10 cellular contexts compared by ENCODE assay signal in genomic region chr20:62362991-62363919, GRCh38. TPM values are rescaled to one million over a fixed set of nuclear protein-coding genes. Genes with fewer than 3 reads are reported as not detected.
DNase-seq lines count a peak whose midpoint lies in the region; ATAC-seq and TF ChIP-seq lines count a peak whose summit lies in the region.
"Had no signal": no experiment of that assay in that cellular context is flagged by ENCODE, and none has a peak within 500 bp of the region (broad histone marks: within the 10 kb centered on the region; RNA-seq: fewer than 3 reads in every experiment).

No MANE protein-coding gene starts in this region.

- H3K9me3 ChIP-seq in WERI-Rb-1 (ENCODE audit: severe bottlenecking) (no peaks in the 10 kb centered on the region), right cardiac atrium (ENCODE audit: control insufficient read depth, low read length) (no peaks in the 10 kb centered on the region)

- peaks cover 17% of the 10 kb centered on the region for H3K4me1 ChIP-seq in right cardiac atrium (ENCODE audit: control insufficient read depth, insufficient read depth, low read length)

- H3K27ac ChIP-seq in WERI-Rb-1 (peak overlapping the region; percentile 93), right cardiac atrium (ENCODE audit: low read length) (peak overlapping the region; percentile 49)

- 60% methylated on average over 20 of the region's 20 CpGs for WGBS in right cardiac atrium

- H3K27me3 ChIP-seq in WERI-Rb-1 (ENCODE audit: insufficient read depth, low read depth, severe bottlenecking) (no peaks in the 10 kb centered on the region), right cardiac atrium (ENCODE audit: control insufficient read depth, insufficient read depth) (no peaks in the 10 kb centered on the region)

- DNase-seq in WERI-Rb-1 = peak; percentile 82
- DNase-seq in right cardiac atrium = peak; percentile 24 to 74 (median 54)
- DNase-seq in retinal pigment epithelial cell (ENCODE audit: low read depth) = no peak
- no peak for DNase-seq in GDM1 (lab: John Stamatoyannopoulos, UW)
- no peak for DNase-seq in SHP77 treated with DMSO at 0.1 percent for 48 hours (lab: John Stamatoyannopoulos, UW)
- DNase-seq in NCI-H2107 treated with DMSO at 0.1 percent for 48 hours (lab: John Stamatoyannopoulos, UW; ENCODE audit: unreplicated experiment) = no peak
- DNase-seq: NCI-H2227 treated with DMSO at 0.1 percent for 48 hours had no signal

- TF ChIP-seq CTCF in GM12875 (IDR thresholded peaks at IDR 0.05; ENCODE audit: borderline replicate concordance, insufficient read depth, low read depth, low read length) (peak; percentile 43), WERI-Rb-1 (IDR thresholded peaks at IDR 0.05; ENCODE audit: low read depth, low read length) (peak; percentile 29; the same call in 1 of the 2 replicates), retinal pigment epithelial cell (conservative IDR thresholded peaks at IDR 0.05; ENCODE audit: low read depth, low read length) (peak; percentile 59)

- no peak overlapping the region for H3K4me3 ChIP-seq in GM12875 (ENCODE audit: low read depth, low read length)
- no peak overlapping the region for H3K4me3 ChIP-seq in WERI-Rb-1 (ENCODE audit: low read depth, low read length)
- no peak overlapping the region for H3K4me3 ChIP-seq in right cardiac atrium (ENCODE audit: low read length)
- no peak overlapping the region for H3K4me3 ChIP-seq in retinal pigment epithelial cell (ENCODE audit: low read length)

- no peak for ATAC-seq in right cardiac atrium
- ATAC-seq in GM18909 (IDR thresholded peaks at IDR 0.05; ENCODE audit: poor library complexity, unreplicated experiment) = no peak
- ATAC-seq: activated CD4-positive, CD25-positive, alpha-beta regulatory T cell treated with anti-CD3 and anti-CD28 coated beads, Interleukin-2, amount 50 U/mL, for 24 hours had no signal

- H3K36me3 ChIP-seq in WERI-Rb-1 = peaks cover 34% of the 10 kb centered on the region

- intact Hi-C loops in right cardiac atrium (cut with DNase I) = no loop called here

RNA-seq across cellular contexts. Expression of gene LAMA5, which starts 3.9 kb away (rescaled TPM):
- 10 to 100 TPM; 77.4 to 97.9 (median 86.8) TPM for total RNA-seq in right cardiac atrium
- 93.7 TPM for polyA plus RNA-seq in right cardiac atrium

RNA-seq across cellular contexts. Expression of gene RPS21, which starts 23.6 kb away (rescaled TPM):
- total RNA-seq in right cardiac atrium = 100 to 1,000 TPM; 703 to 815 (median 736) TPM
- polyA plus RNA-seq in right cardiac atrium = 2,060 TPM

RNA-seq across cellular contexts. Expression of gene CABLES2, which starts 43.8 kb away (rescaled TPM):
- 10 to 100 TPM; 12.3 to 29.4 (median 16.3) TPM for total RNA-seq in right cardiac atrium
- polyA plus RNA-seq in right cardiac atrium = 10.9 TPM

Comparison
In these comparisons a context has a peak if more than half of its experiments do, and no peak if none do; other contexts are left out.
1. DNase-seq: peak in WERI-Rb-1 (single experiment) and right cardiac atrium (3 of 3); none in retinal pigment epithelial cell (single experiment), GDM1 (single experiment), SHP77 treated with DMSO at 0.1 percent for 48 hours (single experiment) and NCI-H2107 treated with DMSO at 0.1 percent for 48 hours (single experiment).
2. Peak in every context shown above with its lines, with median percentiles within 50 percentile points of each other: CTCF ChIP-seq.